Comparison of ENCODE assay signal across 1 cellular context in genomic region chr2:39119732-39120520, GRCh38.
TF ChIP-seq lines count a peak whose summit lies in the region.

No MANE protein-coding gene starts in this region.

TF ChIP-seq in K562, 482 proteins besides CTCF, POLR2A, EP300 and RAD21 (continued from another document and continues in another):
- no peak for TF ChIP-seq ZNF609 (CRISPR knock-in tag; IDR thresholded peaks at IDR 0.05; ENCODE audit: borderline replicate concordance)
- no peak for TF ChIP-seq BHLHE40 (IDR thresholded peaks at IDR 0.05; ENCODE audit: low read length)
- TF ChIP-seq SMAD4 (CRISPR knock-in tag; conservative IDR thresholded peaks at IDR 0.05), result peak; percentile 62; the same call in 1 of the 2 replicates
- TF ChIP-seq UBTF (IDR thresholded peaks at IDR 0.05; ENCODE audit: borderline replicate concordance in 1 of 2, low read depth in 2 of 2, low read length in 2 of 2), result peak in 1 of 2 experiments; percentile 50; a peak in 1 of 4 replicates
- peak; percentile 29; the same call in 1 of the 2 replicates for TF ChIP-seq EP400 (IDR thresholded peaks at IDR 0.05)
- TF ChIP-seq TFAP4 (CRISPR knock-in tag; IDR thresholded peaks at IDR 0.05; ENCODE audit: borderline replicate concordance), result peak; percentile 12; the same call in 1 of the 2 replicates
- TF ChIP-seq ZKSCAN8 (CRISPR knock-in tag; IDR thresholded peaks at IDR 0.05), result no peak
- TF ChIP-seq MAZ (CRISPR knock-in tag; conservative IDR thresholded peaks at IDR 0.05 in 1 of 2, IDR thresholded peaks at IDR 0.05 in 1 of 2), result peak in 1 of 2 experiments; percentile 35; a peak in 2 of 4 replicates
- peak; percentile 65 for TF ChIP-seq ZBTB9 (CRISPR knock-in tag; IDR thresholded peaks at IDR 0.05)
- TF ChIP-seq SP2 (IDR thresholded peaks at IDR 0.05; ENCODE audit: extremely low read depth, low read depth, low read length, poor library complexity, severe bottlenecking), result no peak
- TF ChIP-seq CHD2 (IDR thresholded peaks at IDR 0.05; ENCODE audit: low read depth, low read length), result no peak
- TF ChIP-seq MYBL2 (IDR thresholded peaks at IDR 0.05; ENCODE audit: low read depth), result no peak
- TF ChIP-seq MYBL2 (CRISPR knock-in tag; IDR thresholded peaks at IDR 0.05; ENCODE audit: borderline replicate concordance), result no peak
- TF ChIP-seq ZNF717 (CRISPR knock-in tag; IDR thresholded peaks at IDR 0.05), result no peak
- TF ChIP-seq ZSCAN29 (IDR thresholded peaks at IDR 0.05), result 0 out of 2 replicates have a peak, but pooled peaks have one; percentile 38
- 0 out of 2 replicates have a peak, but pooled peaks have one; percentile 15 for TF ChIP-seq ZNF592 (IDR thresholded peaks at IDR 0.05)
- TF ChIP-seq U2AF2 (optimal IDR thresholded peaks at IDR 0.05; ENCODE audit: low read depth, low read length), result no peak
- TF ChIP-seq NFATC3 (IDR thresholded peaks at IDR 0.05), result no peak
- TF ChIP-seq NRF1 (conservative IDR thresholded peaks at IDR 0.05 in 1 of 2, IDR thresholded peaks at IDR 0.05 in 1 of 2), result peak; percentile 36 to 49; a peak in 3 of 4 replicates
- TF ChIP-seq ZNF347 (CRISPR knock-in tag; IDR thresholded peaks at IDR 0.05; ENCODE audit: low read depth), result no peak
- TF ChIP-seq ZNF324 (CRISPR knock-in tag; IDR thresholded peaks at IDR 0.05), result no peak
- TF ChIP-seq CREBBP (IDR thresholded peaks at IDR 0.05; ENCODE audit: low read depth, low read length), result no peak
- no peak for TF ChIP-seq POLR3A (IDR thresholded peaks at IDR 0.05; ENCODE audit: borderline replicate concordance, extremely low read depth, insufficient read depth, insufficient read length)
- TF ChIP-seq ZKSCAN3 (CRISPR knock-in tag; IDR thresholded peaks at IDR 0.05), result no peak
- no peak for TF ChIP-seq MCM3 (IDR thresholded peaks at IDR 0.05)
- no peak for TF ChIP-seq POLR2AphosphoS2 (IDR thresholded peaks at IDR 0.05; ENCODE audit: low read length)
- peak; percentile 62 for TF ChIP-seq ZNF407 (IDR thresholded peaks at IDR 0.05; ENCODE audit: low read depth)
- TF ChIP-seq HOMEZ (CRISPR knock-in tag; IDR thresholded peaks at IDR 0.05), result no peak
- TF ChIP-seq PPARD (CRISPR knock-in tag; IDR thresholded peaks at IDR 0.05), result no peak
- peak; percentile 19; the same call in 1 of the 2 replicates for TF ChIP-seq SIN3B (IDR thresholded peaks at IDR 0.05; ENCODE audit: low read depth)
- TF ChIP-seq RB1 (IDR thresholded peaks at IDR 0.05; ENCODE audit: low read depth), result peak; percentile 66; the same call in 1 of the 2 replicates
